ENCODE assay signal across 16 cellular contexts in the genomic region with DNA sequence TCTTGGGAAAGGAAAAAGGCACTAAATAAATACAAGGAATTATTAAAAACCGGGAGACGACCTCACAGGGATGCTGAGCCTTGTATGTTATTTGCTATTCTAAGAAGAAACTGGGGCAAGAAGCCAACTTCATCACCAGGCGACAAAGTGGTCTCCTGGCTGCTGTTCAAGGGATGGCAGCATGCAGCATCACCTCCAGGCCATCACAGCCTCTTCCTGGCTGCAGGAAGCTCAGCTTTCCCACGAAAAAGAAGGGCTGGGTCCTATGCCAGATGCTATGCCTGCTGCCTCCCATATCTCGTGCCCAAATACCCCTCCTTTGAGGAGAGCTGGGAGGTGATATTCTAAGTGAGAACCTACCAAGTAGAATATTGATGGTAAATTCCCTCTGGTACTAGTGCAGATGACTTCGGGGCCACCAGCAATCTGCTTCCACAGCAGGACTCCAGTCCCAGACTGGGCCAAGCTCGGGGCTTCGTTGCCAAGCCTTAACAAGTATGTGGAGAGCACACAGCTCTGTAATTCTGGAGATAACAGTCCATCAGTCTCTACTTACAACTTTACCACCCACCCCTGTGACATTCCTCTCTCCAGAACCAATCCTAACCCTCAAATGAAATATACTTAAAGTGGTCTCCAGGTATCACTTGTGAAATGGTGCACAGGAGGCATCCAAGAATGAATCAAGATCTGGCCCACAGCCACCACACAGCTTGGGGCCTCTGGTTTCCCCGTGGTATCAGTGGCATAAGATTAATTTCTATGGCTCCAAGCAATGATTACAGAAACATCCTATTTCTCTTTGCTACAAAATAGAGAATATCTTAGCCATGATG.
A peak's percentile ranks its signal among the peaks of the same experiment; 100 is the strongest.
DNase-seq lines count a peak whose midpoint lies in the region; ATAC-seq and TF ChIP-seq lines count a peak whose summit lies in the region.
"Had no signal": no experiment of that assay in that cellular context is flagged by ENCODE, and none has a peak within 500 bp of the region (broad histone marks: within the 10 kb centered on the region; RNA-seq: fewer than 3 reads in every experiment).

No MANE protein-coding gene starts in this region.

- H3K27ac Mint-ChIP-seq in endodermal cell (no peak overlapping the region), osteocyte (ENCODE audit: unreplicated experiment) (peak overlapping the region; percentile 90)
- H3K27ac Mint-ChIP-seq: activated CD4-positive, alpha-beta T cell treated with anti-CD3 and anti-CD28 coated beads for 36 hours; dendritic cell treated with granulocyte-macrophage colony-stimulating factor and Interleukin-4, amounts not matched to agents 40 ng/mL and 50 ng/mL, for 4 days; IgD-negative memory B cell; T-helper 2 cell treated with Interferon-gamma antibody and Interleukin-4, amounts not matched to agents 5 μg/mL and 100 μg/mL, for 36 hours had no signal

- H3K9me3 Mint-ChIP-seq in endodermal cell: no peaks in the 10 kb centered on the region
- H3K9me3 Mint-ChIP-seq in osteocyte (ENCODE audit: unreplicated experiment): no peaks in the 10 kb centered on the region
- H3K9me3 Mint-ChIP-seq: dendritic cell treated with granulocyte-macrophage colony-stimulating factor and Interleukin-4, amounts not matched to agents 40 ng/mL and 50 ng/mL, for 4 days; IgD-negative memory B cell; T-helper 2 cell treated with Interferon-gamma antibody and Interleukin-4, amounts not matched to agents 5 μg/mL and 100 μg/mL, for 36 hours had no signal

- no peaks in the 10 kb centered on the region for H3K27me3 ChIP-seq in endodermal cell (ENCODE audit: control insufficient read depth, insufficient read depth, low read length, poor library complexity, severe bottlenecking)

- ATAC-seq in GM18517 (IDR thresholded peaks at IDR 0.05; ENCODE audit: unreplicated experiment): no peak
- ATAC-seq: activated CD4-positive, alpha-beta T cell treated with anti-CD3 and anti-CD28 coated beads for 36 hours had no signal

- H3K27me3 Mint-ChIP-seq in endodermal cell (ENCODE audit: insufficient read depth): no peaks in the 10 kb centered on the region
- H3K27me3 Mint-ChIP-seq in osteocyte (ENCODE audit: unreplicated experiment): no peaks in the 10 kb centered on the region
- H3K27me3 Mint-ChIP-seq: IgD-negative memory B cell had no signal

- no peak overlapping the region for H3K4me3 ChIP-seq in endodermal cell (ENCODE audit: low read length)

- H3K36me3 ChIP-seq in endodermal cell (ENCODE audit: control insufficient read depth, insufficient read depth, low read length): no peaks in the 10 kb centered on the region

- peaks cover 12% of the 10 kb centered on the region for H3K4me1 Mint-ChIP-seq in endodermal cell
- peaks cover 86% of the 10 kb centered on the region for H3K4me1 Mint-ChIP-seq in osteocyte (ENCODE audit: unreplicated experiment)
- H3K4me1 Mint-ChIP-seq: activated CD4-positive, alpha-beta T cell treated with anti-CD3 and anti-CD28 coated beads for 36 hours; IgD-negative memory B cell had no signal

- peak; percentile 42 for TF ChIP-seq CTCF in endodermal cell (conservative IDR thresholded peaks at IDR 0.05)
- no peak for TF ChIP-seq CTCF in osteocyte (IDR thresholded peaks at IDR 0.05)

- H3K9ac ChIP-seq in endodermal cell (ENCODE audit: extremely low read depth, low read length, poor library complexity, severe bottlenecking): no peak overlapping the region

- H3K27ac ChIP-seq in endodermal cell (ENCODE audit: low read depth, low read length): no peak overlapping the region

- DNase-seq in NCI-H446 (lab: John Stamatoyannopoulos, UW) (peak; percentile 87 to 97), endodermal cell (no peak), osteocyte (ENCODE audit: extremely low spot score, unreplicated experiment) (no peak), nucleus accumbens (lab: John Stamatoyannopoulos, UW) (no peak), UCSD-AML1 (lab: John Stamatoyannopoulos, UW; ENCODE audit: unreplicated experiment) (no peak)
- DNase-seq: activated CD4-positive, alpha-beta T cell treated with anti-CD3 and anti-CD28 coated beads for 36 hours; activated CD8-positive, alpha-beta memory T cell treated with anti-CD3 and anti-CD28 coated beads, Interleukin-2, amount 50 U/mL, for 48 hours; activated naive CD4-positive, alpha-beta T cell; aorta; NCI-H1436 treated with DMSO at 0.1 percent for 48 hours; SHP77 treated with DMSO at 0.1 percent for 48 hours had no signal

- WGBS in endodermal cell (ENCODE audit: insufficient coverage in 1 of 2, insufficient read length in 1 of 2), 2 experiments: 88 to 89% methylated on average over 5 to 9 of the region's 9 CpGs

- H3K4me3 Mint-ChIP-seq in endodermal cell (no peak overlapping the region), osteocyte (ENCODE audit: unreplicated experiment) (peak overlapping the region; percentile 29)
- H3K4me3 Mint-ChIP-seq: activated CD4-positive, alpha-beta T cell treated with anti-CD3 and anti-CD28 coated beads for 36 hours; dendritic cell treated with granulocyte-macrophage colony-stimulating factor and Interleukin-4, amounts not matched to agents 40 ng/mL and 50 ng/mL, for 4 days; IgD-negative memory B cell; T-helper 2 cell treated with Interferon-gamma antibody and Interleukin-4, amounts not matched to agents 5 μg/mL and 100 μg/mL, for 36 hours had no signal

- no peaks in the 10 kb centered on the region for H3K36me3 Mint-ChIP-seq in endodermal cell (ENCODE audit: low read depth)
- peaks cover 1% of the 10 kb centered on the region for H3K36me3 Mint-ChIP-seq in osteocyte (ENCODE audit: unreplicated experiment)
- H3K36me3 Mint-ChIP-seq: IgD-negative memory B cell had no signal

- peak; percentile 76; the same call in 1 of the 2 replicates for TF ChIP-seq EP300 in Ishikawa (IDR thresholded peaks at IDR 0.05; ENCODE audit: borderline replicate concordance)

- no peaks in the 10 kb centered on the region for H3K4me1 ChIP-seq in endodermal cell (ENCODE audit: control insufficient read depth, insufficient read depth, low read length)

- peak; percentile 13; the same call in 1 of the 2 replicates for TF ChIP-seq RAD21 in Ishikawa (IDR thresholded peaks at IDR 0.05; ENCODE audit: low read depth)

- no peaks in the 10 kb centered on the region for H3K9me3 ChIP-seq in endodermal cell (ENCODE audit: control insufficient read depth, low read length)

TF ChIP-seq in Ishikawa, 13 proteins besides CTCF, POLR2A, EP300 and RAD21:
- TF ChIP-seq NFIC (IDR thresholded peaks at IDR 0.05): peak; percentile 92
- 0 out of 2 replicates have a peak, but pooled peaks have one; percentile 61 for TF ChIP-seq ZBTB7A (IDR thresholded peaks at IDR 0.05; ENCODE audit: low read depth)
- peak; percentile 32; the same call in 1 of the 2 replicates for TF ChIP-seq YY1 (IDR thresholded peaks at IDR 0.05; ENCODE audit: low read depth)
- TF ChIP-seq CEBPB (IDR thresholded peaks at IDR 0.05): peak; percentile 62
- TF ChIP-seq TCF12 (IDR thresholded peaks at IDR 0.05; ENCODE audit: low read depth): no peak
- TF ChIP-seq CREB1 (IDR thresholded peaks at IDR 0.05; ENCODE audit: low read depth): no peak
- peak; percentile 55; the same call in 1 of the 2 replicates for TF ChIP-seq TEAD4 (IDR thresholded peaks at IDR 0.05)
- TF ChIP-seq, protein P1, sequence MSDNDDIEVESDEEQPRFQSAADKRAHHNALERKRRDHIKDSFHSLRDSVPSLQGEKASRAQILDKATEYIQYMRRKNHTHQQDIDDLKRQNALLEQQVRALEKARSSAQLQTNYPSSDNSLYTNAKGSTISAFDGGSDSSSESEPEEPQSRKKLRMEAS (IDR thresholded peaks at IDR 0.05): peak; percentile 20; the same call in 1 of the 2 replicates
- TF ChIP-seq TAF1 (IDR thresholded peaks at IDR 0.05; ENCODE audit: low read depth): no peak
- TF ChIP-seq, protein P2, sequence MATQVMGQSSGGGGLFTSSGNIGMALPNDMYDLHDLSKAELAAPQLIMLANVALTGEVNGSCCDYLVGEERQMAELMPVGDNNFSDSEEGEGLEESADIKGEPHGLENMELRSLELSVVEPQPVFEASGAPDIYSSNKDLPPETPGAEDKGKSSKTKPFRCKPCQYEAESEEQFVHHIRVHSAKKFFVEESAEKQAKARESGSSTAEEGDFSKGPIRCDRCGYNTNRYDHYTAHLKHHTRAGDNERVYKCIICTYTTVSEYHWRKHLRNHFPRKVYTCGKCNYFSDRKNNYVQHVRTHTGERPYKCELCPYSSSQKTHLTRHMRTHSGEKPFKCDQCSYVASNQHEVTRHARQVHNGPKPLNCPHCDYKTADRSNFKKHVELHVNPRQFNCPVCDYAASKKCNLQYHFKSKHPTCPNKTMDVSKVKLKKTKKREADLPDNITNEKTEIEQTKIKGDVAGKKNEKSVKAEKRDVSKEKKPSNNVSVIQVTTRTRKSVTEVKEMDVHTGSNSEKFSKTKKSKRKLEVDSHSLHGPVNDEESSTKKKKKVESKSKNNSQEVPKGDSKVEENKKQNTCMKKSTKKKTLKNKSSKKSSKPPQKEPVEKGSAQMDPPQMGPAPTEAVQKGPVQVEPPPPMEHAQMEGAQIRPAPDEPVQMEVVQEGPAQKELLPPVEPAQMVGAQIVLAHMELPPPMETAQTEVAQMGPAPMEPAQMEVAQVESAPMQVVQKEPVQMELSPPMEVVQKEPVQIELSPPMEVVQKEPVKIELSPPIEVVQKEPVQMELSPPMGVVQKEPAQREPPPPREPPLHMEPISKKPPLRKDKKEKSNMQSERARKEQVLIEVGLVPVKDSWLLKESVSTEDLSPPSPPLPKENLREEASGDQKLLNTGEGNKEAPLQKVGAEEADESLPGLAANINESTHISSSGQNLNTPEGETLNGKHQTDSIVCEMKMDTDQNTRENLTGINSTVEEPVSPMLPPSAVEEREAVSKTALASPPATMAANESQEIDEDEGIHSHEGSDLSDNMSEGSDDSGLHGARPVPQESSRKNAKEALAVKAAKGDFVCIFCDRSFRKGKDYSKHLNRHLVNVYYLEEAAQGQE (IDR thresholded peaks at IDR 0.05; ENCODE audit: low read depth): no peak; the same call in 1 of the 2 replicates
- TF ChIP-seq, protein P3, sequence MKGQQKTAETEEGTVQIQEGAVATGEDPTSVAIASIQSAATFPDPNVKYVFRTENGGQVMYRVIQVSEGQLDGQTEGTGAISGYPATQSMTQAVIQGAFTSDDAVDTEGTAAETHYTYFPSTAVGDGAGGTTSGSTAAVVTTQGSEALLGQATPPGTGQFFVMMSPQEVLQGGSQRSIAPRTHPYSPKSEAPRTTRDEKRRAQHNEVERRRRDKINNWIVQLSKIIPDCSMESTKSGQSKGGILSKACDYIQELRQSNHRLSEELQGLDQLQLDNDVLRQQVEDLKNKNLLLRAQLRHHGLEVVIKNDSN (IDR thresholded peaks at IDR 0.05): no peak
- TF ChIP-seq EGR1 (IDR thresholded peaks at IDR 0.05): no peak
- 0 out of 2 replicates have a peak, but pooled peaks have one; percentile 14 for TF ChIP-seq FOXM1 (IDR thresholded peaks at IDR 0.05; ENCODE audit: borderline replicate concordance, low read depth)

Comparison
In these comparisons a context has a peak if more than half of its experiments do, and no peak if none do; other contexts are left out.
1. DNase-seq: peak in NCI-H446 (2 of 2); none in endodermal cell (single experiment), osteocyte (single experiment), nucleus accumbens (0 of 56) and UCSD-AML1 (single experiment).